In the genomic region with DNA sequence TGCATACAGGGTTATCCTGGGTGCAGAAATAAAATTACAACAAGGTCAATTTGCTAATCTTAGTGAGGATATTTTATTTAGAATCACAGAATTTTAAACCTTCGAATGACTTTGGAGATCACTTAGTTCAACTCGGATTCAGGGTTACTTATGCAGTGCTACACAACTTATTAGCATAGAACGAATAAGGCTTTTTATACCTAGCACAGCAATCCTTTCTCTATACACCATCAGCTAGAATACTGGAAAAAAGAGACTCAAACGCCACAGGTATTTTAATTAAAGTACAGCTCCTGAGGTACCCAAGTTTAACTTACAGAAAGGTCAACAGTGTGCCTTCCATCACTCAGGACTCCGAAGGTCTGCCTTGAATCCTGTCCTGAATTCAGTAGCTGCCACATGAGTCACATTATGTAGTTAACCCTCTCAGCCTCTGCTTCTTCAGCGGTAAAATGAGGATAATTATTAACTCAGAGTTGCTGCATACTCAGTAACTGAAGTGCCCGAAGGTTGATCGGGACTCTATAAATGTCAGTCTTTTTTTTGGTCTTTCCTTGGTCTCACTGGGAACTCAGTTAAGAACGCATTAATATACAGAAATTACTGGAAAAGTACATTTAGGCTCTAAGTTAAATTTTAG, we compare ENCODE assay signal across 19 cellular contexts. TPM values are rescaled to one million over a fixed set of nuclear protein-coding genes. Genes with fewer than 3 reads are reported as not detected.
DNase-seq lines count a peak whose midpoint lies in the region; ATAC-seq, FAIRE-seq and TF ChIP-seq lines count a peak whose summit lies in the region.
"Had no signal": no experiment of that assay in that cellular context is flagged by ENCODE, and none has a peak within 500 bp of the region (broad histone marks: within the 10 kb centered on the region; RNA-seq: fewer than 3 reads in every experiment).

No MANE protein-coding gene starts in this region.

- H3K27ac ChIP-seq in A549: peak overlapping the region; percentile 20 to 36; a peak in 4 of 6 replicates
- no peak overlapping the region for H3K27ac ChIP-seq in left lung
- H3K27ac ChIP-seq in esophagus squamous epithelium: no peak overlapping the region
- H3K27ac ChIP-seq: C4-2B had no signal

- no peaks in the 10 kb centered on the region for H3K9me3 ChIP-seq in A549
- H3K9me3 ChIP-seq in left lung: no peaks in the 10 kb centered on the region
- H3K9me3 ChIP-seq in esophagus squamous epithelium: no peaks in the 10 kb centered on the region

- TF ChIP-seq CTCF in A549 (IDR thresholded peaks at IDR 0.05): no peak
- TF ChIP-seq CTCF in epithelial cell of proximal tubule (conservative IDR thresholded peaks at IDR 0.05; ENCODE audit: low read depth, low read length): no peak
- TF ChIP-seq CTCF in left lung (IDR thresholded peaks at IDR 0.05): no peak
- no peak for TF ChIP-seq CTCF in esophagus squamous epithelium (IDR thresholded peaks at IDR 0.05)

- WGBS in A549 (ENCODE audit: missing lambda C conversion rate): 26% methylated on average over 9 of the region's 9 CpGs
- WGBS in esophagus squamous epithelium, 2 donors: 88 to 90% methylated on average over 9 of the region's 9 CpGs

- no peak for TF ChIP-seq EP300 in A549 (IDR thresholded peaks at IDR 0.05)

- CTCF ChIA-PET in A549 (lab: Yijun Ruan, JAX): no interaction called here

- H3K4me2 ChIP-seq in A549: peak overlapping the region; percentile 68

- no peak for TF ChIP-seq RAD21 in A549 (conservative IDR thresholded peaks at IDR 0.05 in 1 of 2, IDR thresholded peaks at IDR 0.05 in 1 of 2)

- no peaks in the 10 kb centered on the region for H3K27me3 Mint-ChIP-seq in activated T-cell treated with anti-CD3 and anti-CD28 coated beads, Interleukin-2, amount 50 U/mL, for 4 hours (ENCODE audit: low read depth)

- TF ChIP-seq POLR2A in A549 (IDR thresholded peaks at IDR 0.05; ENCODE audit: low read length) (no peak), esophagus squamous epithelium (IDR thresholded peaks at IDR 0.05) (no peak)

- no peaks in the 10 kb centered on the region for H3K36me3 Mint-ChIP-seq in activated T-cell treated with anti-CD3 and anti-CD28 coated beads, Interleukin-2, amount 50 U/mL, for 4 hours (ENCODE audit: insufficient read depth)

- no peak overlapping the region for H3K4me3 Mint-ChIP-seq in activated T-cell treated with anti-CD3 and anti-CD28 coated beads, Interleukin-2, amount 50 U/mL, for 4 hours
- H3K4me3 Mint-ChIP-seq: CD8-positive, alpha-beta memory T cell had no signal

- H3K4me1 ChIP-seq in A549: peaks cover 14% of the 10 kb centered on the region
- peaks cover 19 to 61% of the 10 kb centered on the region in 2 donors for H3K4me1 ChIP-seq in left lung
- H3K4me1 ChIP-seq in esophagus squamous epithelium: peaks cover 9 to 36% (median 12%) of the 10 kb centered on the region in 3 donors

- H3K36me3 ChIP-seq in left lung: no peaks in the 10 kb centered on the region
- H3K36me3 ChIP-seq in esophagus squamous epithelium: no peaks in the 10 kb centered on the region

- DNase-seq in A549 (ENCODE audit: low read depth in 1 of 2, low spot score in 1 of 2): peak; percentile 39 to 48
- peak; percentile 33 for DNase-seq in HT-29 (ENCODE audit: low spot score)
- DNase-seq in epithelial cell of proximal tubule (ENCODE audit: low read depth): peak; percentile 76
- no peak for DNase-seq in left lung
- no peak for DNase-seq in activated T-cell treated with anti-CD3 and anti-CD28 coated beads, Interleukin-2, amount 50 U/mL, for 4 hours
- no peak for DNase-seq in DMS79 (lab: John Stamatoyannopoulos, UW)
- no peak for DNase-seq in esophagus squamous epithelium (lab: John Stamatoyannopoulos, UW)
- no peak for DNase-seq in NCI-H1930 (lab: John Stamatoyannopoulos, UW)
- DNase-seq: 8988T; CD8-positive, alpha-beta memory T cell; H7; IMR-90; MV-4-11; NCI-H1694; NCI-H2081 treated with DMSO at 0.1 percent for 48 hours; NCI-H2171 treated with DMSO at 0.1 percent for 48 hours; NCI-H526 treated with DMSO at 0.1 percent for 48 hours; Right ventricle myocardium superior had no signal

- H3K4me3 ChIP-seq in A549: 0 out of 3 replicates have a peak overlapping the region, but pooled peaks have one; percentile 10
- peak overlapping the region; percentile 4 for H3K4me3 ChIP-seq in epithelial cell of proximal tubule (ENCODE audit: low read depth, low read length)
- no peak overlapping the region for H3K4me3 ChIP-seq in left lung
- no peak overlapping the region for H3K4me3 ChIP-seq in esophagus squamous epithelium

- POLR2A ChIA-PET in A549 (lab: Yijun Ruan, JAX): no interaction called here

- ATAC-seq in A549: peak in 1 of 2 experiments; percentile 56; a peak in 3 of 6 replicates
- ATAC-seq in left lung: peak; percentile 14
- no peak for ATAC-seq in activated T-cell treated with anti-CD3 and anti-CD28 coated beads, Interleukin-2, amount 50 U/mL, for 4 hours

- no peaks in the 10 kb centered on the region for H3K9me3 Mint-ChIP-seq in activated T-cell treated with anti-CD3 and anti-CD28 coated beads, Interleukin-2, amount 50 U/mL, for 4 hours
- H3K9me3 Mint-ChIP-seq: CD8-positive, alpha-beta memory T cell had no signal

- no peak for FAIRE-seq in A549 (lab: Jason Lieb, UNC)

- no peaks in the 10 kb centered on the region for H3K27me3 ChIP-seq in left lung
- H3K27me3 ChIP-seq in esophagus squamous epithelium: no peaks in the 10 kb centered on the region

- intact Hi-C loops in left lung (cut with DNase I): loop anchor here in 1 of 2 donors (10.0 kb wide), 1 partner anchor 224 kb away; no protein-coding TSS in a partner anchor
- intact Hi-C loops in esophagus squamous epithelium (cut with DNase I): no loop called here

- H3K4me1 Mint-ChIP-seq in activated T-cell treated with anti-CD3 and anti-CD28 coated beads, Interleukin-2, amount 50 U/mL, for 4 hours (ENCODE audit: low read depth): peaks cover 25% of the 10 kb centered on the region

TF ChIP-seq in A549, 52 proteins besides CTCF, POLR2A, EP300 and RAD21:
- TF ChIP-seq FOSL2 (IDR thresholded peaks at IDR 0.05): no peak
- 0 out of 2 replicates have a peak, but pooled peaks have one; percentile 17 for TF ChIP-seq FOSL2 (CRISPR knock-in tag; IDR thresholded peaks at IDR 0.05)
- TF ChIP-seq, protein P1, sequence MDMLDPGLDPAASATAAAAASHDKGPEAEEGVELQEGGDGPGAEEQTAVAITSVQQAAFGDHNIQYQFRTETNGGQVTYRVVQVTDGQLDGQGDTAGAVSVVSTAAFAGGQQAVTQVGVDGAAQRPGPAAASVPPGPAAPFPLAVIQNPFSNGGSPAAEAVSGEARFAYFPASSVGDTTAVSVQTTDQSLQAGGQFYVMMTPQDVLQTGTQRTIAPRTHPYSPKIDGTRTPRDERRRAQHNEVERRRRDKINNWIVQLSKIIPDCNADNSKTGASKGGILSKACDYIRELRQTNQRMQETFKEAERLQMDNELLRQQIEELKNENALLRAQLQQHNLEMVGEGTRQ (IDR thresholded peaks at IDR 0.05): no peak
- TF ChIP-seq, protein P2, sequence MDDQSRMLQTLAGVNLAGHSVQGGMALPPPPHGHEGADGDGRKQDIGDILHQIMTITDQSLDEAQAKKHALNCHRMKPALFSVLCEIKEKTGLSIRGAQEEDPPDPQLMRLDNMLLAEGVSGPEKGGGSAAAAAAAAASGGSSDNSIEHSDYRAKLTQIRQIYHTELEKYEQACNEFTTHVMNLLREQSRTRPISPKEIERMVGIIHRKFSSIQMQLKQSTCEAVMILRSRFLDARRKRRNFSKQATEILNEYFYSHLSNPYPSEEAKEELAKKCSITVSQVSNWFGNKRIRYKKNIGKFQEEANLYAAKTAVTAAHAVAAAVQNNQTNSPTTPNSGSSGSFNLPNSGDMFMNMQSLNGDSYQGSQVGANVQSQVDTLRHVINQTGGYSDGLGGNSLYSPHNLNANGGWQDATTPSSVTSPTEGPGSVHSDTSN (IDR thresholded peaks at IDR 0.05): no peak

RNA-seq across cellular contexts. Expression of a gene that starts 6.0 kb away (rescaled TPM):
- 90.5 and 98.2 TPM in 2 replicates for polyA plus RNA-seq in A549 (2011; rRNA removed)
- polyA plus RNA-seq in A549 (2012; cell fraction: cytosol; rRNA removed): 61.4 and 77.8 TPM in 2 replicates
- polyA plus RNA-seq in A549 (2012; cell fraction: nucleus; rRNA removed): 50.1 and 51.2 TPM in 2 replicates
- 69.5 to 74.5 TPM (median 71.9 TPM) in 3 replicates for polyA plus RNA-seq in A549 (2017; fragmentation: RNase III; extraction: RNeasy Plus Mini Kit Qiagen cat#74134 plus additional on column Dnase treatment)
- polyA minus RNA-seq in A549 (2011; rRNA and poly(A)+ RNA removed): 184 and 220 TPM in 2 replicates
- total RNA-seq in HT-29 (2014; rRNA removed; shearing (Covaris generic)): not detected in 2 replicates
- total RNA-seq in epithelial cell of proximal tubule: 95.0 and 140 TPM in 2 replicates
- 100 to 1,000 TPM; 162 to 195 TPM for total RNA-seq in left lung
- 10 to 100 TPM; 58.6 to 65.4 (median 61.2) TPM for total RNA-seq in activated T-cell treated with anti-CD3 and anti-CD28 coated beads, Interleukin-2, amount 50 U/mL, for 4 hours
- total RNA-seq in esophagus squamous epithelium: 100 to 1,000 TPM in 1 of 4 donors, 10 to 100 TPM in 3; 46.2 to 149 (median 65.4) TPM

Comparison
In these comparisons a context has a peak if more than half of its experiments do, and no peak if none do; other contexts are left out.
1. DNase-seq: peak in A549 (2 of 2), HT-29 (single experiment) and epithelial cell of proximal tubule (single experiment); none in left lung (0 of 2), activated T-cell treated with anti-CD3 and anti-CD28 coated beads, Interleukin-2, amount 50 U/mL, for 4 hours (single experiment), DMS79 (single experiment), esophagus squamous epithelium (single experiment) and NCI-H1930 (0 of 2).
2. H3K27ac ChIP-seq: peak in A549 (2 of 2); none in left lung (0 of 2) and esophagus squamous epithelium (0 of 4).
3. H3K4me3 ChIP-seq: peak in A549 (single experiment) and epithelial cell of proximal tubule (single experiment); none in left lung (0 of 2) and esophagus squamous epithelium (0 of 4).
4. RNA of a gene that starts 6.0 kb away (total RNA-seq): 162 to 195 TPM in left lung, 95.0 to 140 TPM in epithelial cell of proximal tubule, 46.2 to 149 TPM in esophagus squamous epithelium and 58.6 to 65.4 TPM in activated T-cell treated with anti-CD3 and anti-CD28 coated beads, Interleukin-2, amount 50 U/mL, for 4 hours; not detected in HT-29; every median in the first group is over 10 times any median in the second.